In the genomic region with DNA sequence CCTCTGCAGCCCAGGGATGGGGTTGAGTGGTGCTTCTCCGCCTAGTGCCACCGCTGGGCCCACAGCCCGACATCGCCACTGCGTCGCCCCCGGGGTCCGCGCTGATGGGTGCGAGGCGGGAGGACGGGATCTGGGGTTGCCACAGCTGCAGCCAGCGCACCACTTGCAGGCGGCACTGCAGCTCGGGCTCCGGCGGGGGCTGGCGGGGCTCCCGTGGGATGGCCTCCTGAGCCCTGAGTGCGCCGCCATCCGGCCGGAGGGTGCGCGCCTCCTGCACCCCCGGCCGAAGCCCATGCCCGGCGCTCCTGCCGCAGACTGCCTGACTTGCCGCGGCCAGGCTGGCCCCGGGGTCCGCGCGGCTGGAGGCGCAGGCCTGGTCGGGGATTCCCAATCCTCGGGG, we compare ENCODE assay signal across 8 cellular contexts. TPM values are rescaled to one million over a fixed set of nuclear protein-coding genes. Genes with fewer than 3 reads are reported as not detected.
DNase-seq lines count a peak whose midpoint lies in the region; ATAC-seq and TF ChIP-seq lines count a peak whose summit lies in the region.
"Not testable (repeated sequence)": the region's sequence is repeated elsewhere in the genome, so short reads cannot be mapped to it uniquely, and the experiment has no call there.

No MANE protein-coding gene starts in this region.

- peak overlapping the region; percentile 60 for H3K4me3 ChIP-seq in ectodermal cell (ENCODE audit: insufficient read depth, low read depth, low read length)
- peak overlapping the region; percentile 67 to 98 (median 76) for H3K4me3 ChIP-seq in gastrocnemius medialis

- DNase-seq in activated T-cell treated with anti-CD3 and anti-CD28 coated beads for 48 hours (ENCODE audit: low read depth) = peak; percentile 27
- not testable (repeated sequence) for DNase-seq in gastrocnemius medialis

- not testable (repeated sequence) for TF ChIP-seq POLR2A in gastrocnemius medialis (IDR thresholded peaks at IDR 0.05)

- TF ChIP-seq CTCF in 22Rv1 (IDR thresholded peaks at IDR 0.05); gastrocnemius medialis (IDR thresholded peaks at IDR 0.05 in 4 of 5, conservative IDR thresholded peaks at IDR 0.05 in 1 of 5): not testable (repeated sequence)

- H3K9me3 ChIP-seq in KOPT-K1 (ENCODE audit: insufficient read depth, low read length, poor library complexity, severe bottlenecking); ectodermal cell (ENCODE audit: control insufficient read depth, low read length); gastrocnemius medialis: not testable (repeated sequence)

- ATAC-seq in GM19025 (IDR thresholded peaks at IDR 0.05; ENCODE audit: low read depth, unreplicated experiment) (peak; percentile 38), HG02798 (IDR thresholded peaks at IDR 0.05; ENCODE audit: poor library complexity, unreplicated experiment) (peak; percentile 53), gastrocnemius medialis (peak; percentile 65 to 67)

- peak overlapping the region; percentile 91 for H3K27ac ChIP-seq in 22Rv1
- peak overlapping the region; percentile 94 for H3K27ac ChIP-seq in KOPT-K1 (ENCODE audit: low read depth, low read length, poor library complexity, severe bottlenecking)
- not testable (repeated sequence) for H3K27ac ChIP-seq in ectodermal cell (ENCODE audit: insufficient read depth, low read depth, low read length, poor library complexity, severe bottlenecking)
- H3K27ac ChIP-seq in layer of hippocampus (ENCODE audit: low read depth, low read length) = peak overlapping the region; percentile 88
- H3K27ac ChIP-seq in gastrocnemius medialis = peak overlapping the region; percentile 87 to 92 (median 90)

- WGBS in ectodermal cell, 2 experiments = 0% methylated on average over 1 of the region's 39 CpGs

- not testable (repeated sequence) for H3K36me3 ChIP-seq in KOPT-K1 (ENCODE audit: insufficient read depth, low read length); ectodermal cell (ENCODE audit: control insufficient read depth, insufficient read depth, low read length); gastrocnemius medialis

- in situ Hi-C loops in gastrocnemius medialis (cut with MboI; ENCODE audit: low sequenced_read_pairs in 4 of 4) = not testable (repeated sequence)

- not testable (repeated sequence) for H3K27me3 ChIP-seq in ectodermal cell (ENCODE audit: control insufficient read depth, insufficient read depth, low read length, poor library complexity, severe bottlenecking); layer of hippocampus (ENCODE audit: control insufficient read depth, insufficient read depth, low read length); gastrocnemius medialis

- intact Hi-C loops in gastrocnemius medialis (cut with DNase I; ENCODE audit: low total_unique reads) = loop anchor here (2.0 to 10.0 kb wide), 3 partner anchors 125 to 255 kb away; a partner anchor contains a TSS

- not testable (repeated sequence) for H3K4me1 ChIP-seq in ectodermal cell (ENCODE audit: control insufficient read depth, insufficient read depth, low read length); gastrocnemius medialis

RNA-seq across cellular contexts. Expression of a gene that starts 0.5 kb away (rescaled TPM):
- polyA plus RNA-seq in ectodermal cell (2013, experiment 1 of 4) = 13.6 TPM
- polyA plus RNA-seq in ectodermal cell (2013, experiment 2 of 4) = 16.2 TPM
- polyA plus RNA-seq in ectodermal cell (2013, experiment 3 of 4) = 10.4 TPM
- polyA plus RNA-seq in ectodermal cell (2013, experiment 4 of 4) = 13.2 TPM
- 1 to 10 TPM; 1.2 to 7.3 (median 1.6) TPM for total RNA-seq in gastrocnemius medialis

RNA-seq across cellular contexts. Expression of a gene that starts 42.6 kb away (rescaled TPM):
- not detected for polyA plus RNA-seq in ectodermal cell (2013, experiment 1 of 4)
- not detected for polyA plus RNA-seq in ectodermal cell (2013, experiment 2 of 4)
- not detected for polyA plus RNA-seq in ectodermal cell (2013, experiment 3 of 4)
- polyA plus RNA-seq in ectodermal cell (2013, experiment 4 of 4) = 0.08 TPM
- 1 to 10 TPM; 1.1 to 8.2 (median 4.9) TPM for total RNA-seq in gastrocnemius medialis
